8 cellular contexts compared by ENCODE assay signal in the genomic region with DNA sequence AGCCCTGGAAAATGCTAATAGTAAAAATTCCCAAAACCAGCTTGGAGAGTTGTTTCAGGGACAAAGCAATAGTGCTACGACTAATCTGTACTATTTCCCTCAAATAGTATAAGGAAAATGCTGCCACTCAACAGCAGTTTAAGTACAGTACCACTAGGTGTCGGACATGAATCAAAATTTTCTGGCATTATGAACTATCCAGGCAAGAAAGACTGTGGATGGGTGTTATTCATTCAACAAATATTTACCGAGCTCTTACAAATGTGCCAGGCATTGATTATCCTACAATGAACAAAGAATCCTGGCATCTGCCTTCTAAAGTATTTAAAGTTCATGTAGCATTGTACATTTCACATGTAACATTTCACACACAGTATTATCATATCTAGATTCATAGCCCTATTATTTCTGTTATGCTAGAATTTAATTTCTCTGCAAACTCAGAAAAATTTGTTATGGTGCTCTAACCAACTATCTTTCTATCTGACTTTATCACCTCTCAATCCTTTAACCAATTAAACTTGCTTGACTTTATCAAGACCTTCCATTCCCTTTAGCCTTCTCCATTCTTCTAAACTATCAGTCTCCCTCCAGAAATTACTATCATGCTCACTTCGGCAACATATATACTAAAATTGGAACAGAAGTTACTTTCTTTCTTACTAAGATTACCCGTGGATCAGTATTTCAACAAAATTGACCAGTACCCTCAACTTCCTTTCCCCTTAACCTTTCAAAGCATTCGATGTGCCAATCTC.
DNase-seq lines count a peak whose midpoint lies in the region; ATAC-seq and TF ChIP-seq lines count a peak whose summit lies in the region.

No MANE protein-coding gene starts in this region.

- in situ Hi-C loops in gastrocnemius medialis (cut with MboI; ENCODE audit: low sequenced_read_pairs in 4 of 4), result loop anchor here (10.0 to 25.0 kb wide), 7 partner anchors 92 to 444 kb away; a partner anchor contains a TSS

- H3K27ac ChIP-seq in adrenal gland, result no peak overlapping the region
- H3K27ac ChIP-seq in left ventricle myocardium inferior (replicated peaks), result no peak overlapping the region
- no peak overlapping the region for H3K27ac ChIP-seq in gastrocnemius medialis

- H3K9me3 ChIP-seq in adrenal gland (replicated peaks in 1 of 3), result no peaks in the 10 kb centered on the region
- no peaks in the 10 kb centered on the region for H3K9me3 ChIP-seq in left ventricle myocardium inferior (replicated peaks)
- H3K9me3 ChIP-seq in gastrocnemius medialis, result no peaks in the 10 kb centered on the region

- H3K4me3 ChIP-seq in adrenal gland (no peak overlapping the region), left ventricle myocardium inferior (no peak overlapping the region), gastrocnemius medialis (no peak overlapping the region)

- ATAC-seq in GM19372 (IDR thresholded peaks at IDR 0.05; ENCODE audit: low read depth, unreplicated experiment) (peak; percentile 73), HG03196 (IDR thresholded peaks at IDR 0.05; ENCODE audit: unreplicated experiment) (peak; percentile 86), gastrocnemius medialis (peak; percentile 88 to 95)

- H3K4me1 ChIP-seq in adrenal gland (replicated peaks in 1 of 2), result peaks cover 17 to 30% of the 10 kb centered on the region in 2 donors
- peaks cover 47% of the 10 kb centered on the region for H3K4me1 ChIP-seq in left ventricle myocardium inferior
- H3K4me1 ChIP-seq in gastrocnemius medialis, result peaks cover 8 to 21% of the 10 kb centered on the region in 2 donors

- no peak for TF ChIP-seq POLR2A in adrenal gland (IDR thresholded peaks at IDR 0.05)
- no peak for TF ChIP-seq POLR2A in gastrocnemius medialis (IDR thresholded peaks at IDR 0.05)

- H3K27me3 ChIP-seq in adrenal gland, result no peaks in the 10 kb centered on the region
- H3K27me3 ChIP-seq in left ventricle myocardium inferior (ENCODE audit: low read depth), result no peaks in the 10 kb centered on the region
- no peaks in the 10 kb centered on the region for H3K27me3 ChIP-seq in gastrocnemius medialis

- H3K36me3 ChIP-seq in adrenal gland (replicated peaks in 1 of 2), result no peaks in the 10 kb centered on the region
- H3K36me3 ChIP-seq in left ventricle myocardium inferior, result no peaks in the 10 kb centered on the region
- H3K36me3 ChIP-seq in gastrocnemius medialis, result no peaks in the 10 kb centered on the region

- DNase-seq in DMS53 treated with DMSO at 0.1 percent for 48 hours (lab: John Stamatoyannopoulos, UW; ENCODE audit: unreplicated experiment), result peak; percentile 96
- DNase-seq in NCI-H2196 treated with DMSO at 0.1 percent for 48 hours (lab: John Stamatoyannopoulos, UW; ENCODE audit: unreplicated experiment), result peak; percentile 39
- no peak for DNase-seq in adrenal gland
- no peak for DNase-seq in left ventricle myocardium inferior
- DNase-seq in gastrocnemius medialis, result no peak
- no peak for DNase-seq in effector CD8-positive, alpha-beta T cell (lab: John Stamatoyannopoulos, UW)

- intact Hi-C loops in adrenal gland (cut with DNase I), result loop anchor here (5.0 to 10.0 kb wide), 2 partner anchors 79 to 352 kb away; a partner anchor contains a TSS
- intact Hi-C loops in left ventricle myocardium inferior (cut with micrococcal nuclease), result loop anchor here (10.0 kb wide), 2 partner anchors 342 to 432 kb away; no protein-coding TSS in a partner anchor
- intact Hi-C loops in gastrocnemius medialis (cut with DNase I; ENCODE audit: low total_unique reads), result loop anchor here (1.0 to 5.0 kb wide), 4 partner anchors 82 to 438 kb away; a partner anchor contains a TSS

- TF ChIP-seq CTCF in adrenal gland (IDR thresholded peaks at IDR 0.05), result peak; percentile 65 to 84 (median 83)
- peak; percentile 83 for TF ChIP-seq CTCF in left ventricle myocardium inferior (IDR thresholded peaks at IDR 0.05; ENCODE audit: borderline replicate concordance)
- TF ChIP-seq CTCF in gastrocnemius medialis (IDR thresholded peaks at IDR 0.05 in 4 of 5, conservative IDR thresholded peaks at IDR 0.05 in 1 of 5), result peak; percentile 64 to 84 (median 76)

- 28 to 35% (median 33%) methylated on average over 6 of the region's 6 CpGs for WGBS in adrenal gland, 4 donors

Comparison
In these comparisons a context has a peak if more than half of its experiments do, and no peak if none do; other contexts are left out.
1. DNase-seq: peak in DMS53 treated with DMSO at 0.1 percent for 48 hours (single experiment) and NCI-H2196 treated with DMSO at 0.1 percent for 48 hours (single experiment); none in adrenal gland (0 of 7), left ventricle myocardium inferior (single experiment), gastrocnemius medialis (0 of 2) and effector CD8-positive, alpha-beta T cell (single experiment).
2. Peak in every context shown above with its lines, with median percentiles within 50 percentile points of each other: ATAC-seq and CTCF ChIP-seq.